8 cellular contexts compared by ENCODE assay signal in genomic region chr2:20291106-20291564, GRCh38. TPM values are rescaled to one million over a fixed set of nuclear protein-coding genes. Genes with fewer than 3 reads are reported as not detected.
DNase-seq lines count a peak whose midpoint lies in the region; ATAC-seq and TF ChIP-seq lines count a peak whose summit lies in the region.

No MANE protein-coding gene starts in this region.

- peak; percentile 45 to 75 for DNase-seq in NCI-H2081 (lab: John Stamatoyannopoulos, UW)
- DNase-seq in NCI-H2081 treated with DMSO at 0.1 percent for 48 hours (lab: John Stamatoyannopoulos, UW): no peak
- DNase-seq in GM23248: peak; percentile 95
- DNase-seq in NB4 (ENCODE audit: low read depth): peak; percentile 79
- peak; percentile 82 for DNase-seq in fibroblast of the conjunctiva (ENCODE audit: low read depth)
- DNase-seq in non-pigmented ciliary epithelial cell (ENCODE audit: low read depth): peak; percentile 56

- no peak for ATAC-seq in GM18511 (IDR thresholded peaks at IDR 0.05; ENCODE audit: unreplicated experiment)

- WGBS in GM23248 (ENCODE audit: low coverage in 1 of 2, low lambda C conversion rate in 2 of 2, missing lambda C conversion rate in 2 of 2), 2 experiments: 83 to 85% methylated on average over 7 of the region's 7 CpGs

- no peak overlapping the region for H3K4me2 ChIP-seq in GM23248 (ENCODE audit: unreplicated experiment)

- H2AFZ ChIP-seq in GM23248: no peak overlapping the region

- peaks cover 41% of the 10 kb centered on the region for H3K36me3 ChIP-seq in GM23248 (ENCODE audit: low read depth)

- no peaks in the 10 kb centered on the region for H3K9me3 ChIP-seq in GM23248 (ENCODE audit: low read depth)

- H3K4me1 ChIP-seq in GM23248 (ENCODE audit: insufficient read depth): peaks cover 25% of the 10 kb centered on the region

- no peaks in the 10 kb centered on the region for H3K9me2 ChIP-seq in GM23248 (ENCODE audit: insufficient read depth)

- H3K27me3 ChIP-seq in GM23248 (replicated peaks; ENCODE audit: insufficient read depth): no peaks in the 10 kb centered on the region

- H3K9ac ChIP-seq in GM23248: no peak overlapping the region

- in situ Hi-C loops in GM23248 (cut with MboI): no loop called here

- H3K27ac ChIP-seq in GM23248 (peak overlapping the region; percentile 44), VCaP (no peak overlapping the region)

- peaks cover 61% of the 10 kb centered on the region for H3K79me2 ChIP-seq in GM23248 (ENCODE audit: insufficient read depth)

- no peak for TF ChIP-seq POLR2A in NB4 (IDR thresholded peaks at IDR 0.05; ENCODE audit: extremely low read depth, insufficient read length)

- peaks cover 57% of the 10 kb centered on the region for H3F3A ChIP-seq in GM23248 (ENCODE audit: insufficient read depth)

- no peak overlapping the region for H3K4me3 ChIP-seq in GM23248
- H3K4me3 ChIP-seq in NB4 (ENCODE audit: low read depth, low read length): no peak overlapping the region

- TF ChIP-seq CTCF in NB4 (IDR thresholded peaks at IDR 0.05; ENCODE audit: low read depth, low read length): peak; percentile 61
- TF ChIP-seq CTCF in VCaP (conservative IDR thresholded peaks at IDR 0.05): peak; percentile 82

- H4K20me1 ChIP-seq in GM23248 (ENCODE audit: insufficient read depth): no peaks in the 10 kb centered on the region

RNA-seq across cellular contexts. Expression of gene PUM2, which starts 59.5 kb away (rescaled TPM):
- 18.3 and 21.9 TPM in 2 replicates for total RNA-seq in GM23248 (2014; rRNA removed; shearing (Covaris generic))
- polyA plus RNA-seq in GM23248 (2016; fragmentation: Nextera tagmentation; extraction: Ambion mirVana): 12.0 and 13.6 TPM in 2 replicates
